Comparison of ENCODE assay signal across 8 cellular contexts in the genomic region with DNA sequence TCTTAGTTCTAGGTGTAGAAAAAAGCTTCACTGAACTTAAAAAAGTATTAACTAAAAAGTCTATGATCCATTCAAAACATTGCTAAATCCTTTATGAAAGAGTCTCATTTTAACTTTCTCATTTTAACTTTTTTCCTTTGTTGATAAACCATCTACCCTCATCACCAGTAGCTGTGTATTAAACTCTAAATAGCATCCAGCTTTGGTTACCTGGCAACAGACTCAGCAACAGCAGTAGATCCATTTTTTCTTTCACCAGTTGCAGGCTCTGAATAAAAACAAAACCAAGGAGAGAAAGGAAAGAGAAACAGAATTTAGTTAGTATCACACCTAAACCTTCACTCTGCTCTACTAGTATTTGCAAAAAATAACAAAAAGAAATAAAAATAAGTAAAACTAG. TPM values are rescaled to one million over a fixed set of nuclear protein-coding genes. Genes with fewer than 3 reads are reported as not detected.
DNase-seq lines count a peak whose midpoint lies in the region; ATAC-seq, FAIRE-seq and TF ChIP-seq lines count a peak whose summit lies in the region.

No MANE protein-coding gene starts in this region.

- TF ChIP-seq POLR2A in H54 (IDR thresholded peaks at IDR 0.05; ENCODE audit: low read depth, low read length), result no peak

- peak; percentile 32 for DNase-seq in ACHN
- DNase-seq in H54 (ENCODE audit: insufficient read length, low spot score), result peak; percentile 29
- peak; percentile 24 for DNase-seq in activated CD8-positive, alpha-beta T cell treated with anti-CD3 and anti-CD28 coated beads for 36 hours
- peak; percentile 48 for DNase-seq in iris pigment epithelial cell (ENCODE audit: low read depth)
- DNase-seq in stimulated activated CD4-positive, alpha-beta T cell treated with anti-CD3 and anti-CD28 coated beads, Interleukin-4, amount 100 ng/mL, for 4 hours, result no peak
- DNase-seq in effector CD8-positive, alpha-beta T cell (lab: John Stamatoyannopoulos, UW), result no peak

- peak; percentile 75 for ATAC-seq in activated CD8-positive, alpha-beta T cell treated with anti-CD3 and anti-CD28 coated beads for 36 hours
- no peak for ATAC-seq in HG03095 (IDR thresholded peaks at IDR 0.05; ENCODE audit: unreplicated experiment)
- no peak for ATAC-seq in HG03139 (IDR thresholded peaks at IDR 0.05; ENCODE audit: unreplicated experiment)

- H3K4me1 Mint-ChIP-seq in activated CD8-positive, alpha-beta T cell treated with anti-CD3 and anti-CD28 coated beads for 36 hours (ENCODE audit: low read depth), result peaks cover 10% of the 10 kb centered on the region

- intact Hi-C loops in activated CD8-positive, alpha-beta T cell treated with anti-CD3 and anti-CD28 coated beads for 36 hours (cut with micrococcal nuclease), result no loop called here

- in situ Hi-C loops in ACHN (cut with HindIII; ENCODE audit: low pct_ligation_motif_present, low pct_unique_long_range_greater_than_20kb, low sequenced_read_pairs), result no loop called here

- H3K27ac Mint-ChIP-seq in activated CD8-positive, alpha-beta T cell treated with anti-CD3 and anti-CD28 coated beads for 36 hours, result peak overlapping the region; percentile 89

- TF ChIP-seq CTCF in activated CD8-positive, alpha-beta T cell treated with anti-CD3 and anti-CD28 coated beads for 36 hours (IDR thresholded peaks at IDR 0.05), result no peak

- H3K36me3 Mint-ChIP-seq in activated CD8-positive, alpha-beta T cell treated with anti-CD3 and anti-CD28 coated beads for 36 hours (ENCODE audit: low read depth), result peaks cover 9% of the 10 kb centered on the region

- no peak overlapping the region for H3K4me3 Mint-ChIP-seq in activated CD8-positive, alpha-beta T cell treated with anti-CD3 and anti-CD28 coated beads for 36 hours

- H3K9me3 Mint-ChIP-seq in activated CD8-positive, alpha-beta T cell treated with anti-CD3 and anti-CD28 coated beads for 36 hours, result no peaks in the 10 kb centered on the region

- CTCF ChIA-PET in activated CD8-positive, alpha-beta T cell treated with anti-CD3 and anti-CD28 coated beads for 36 hours (lab: Charles Lee), result interaction anchor here (0.7 to 4.0 kb wide), 18 partner anchors 9 to 308 kb away, joined by 3 to 66 read pairs (median 4); a partner anchor contains a TSS

- POLR2A ChIA-PET in activated CD8-positive, alpha-beta T cell treated with anti-CD3 and anti-CD28 coated beads for 36 hours (lab: Charles Lee), result interaction anchor here (0.6 to 1.5 kb wide), 7 partner anchors 13 to 311 kb away, joined by 3 to 5 read pairs (median 4); a partner anchor contains a TSS

- FAIRE-seq in H54 (lab: Jason Lieb, UNC), result peak; percentile 33

- H3K27me3 Mint-ChIP-seq in activated CD8-positive, alpha-beta T cell treated with anti-CD3 and anti-CD28 coated beads for 36 hours, result no peaks in the 10 kb centered on the region

RNA-seq across cellular contexts. Expression of a gene that starts 51.6 kb away (rescaled TPM):
- total RNA-seq in activated CD8-positive, alpha-beta T cell treated with anti-CD3 and anti-CD28 coated beads for 36 hours, result 10 to 100 TPM; 20.6 to 23.0 TPM

Comparison
In these comparisons a context has a peak if more than half of its experiments do, and no peak if none do; other contexts are left out.
1. DNase-seq: peak in ACHN (single experiment), H54 (single experiment), activated CD8-positive, alpha-beta T cell treated with anti-CD3 and anti-CD28 coated beads for 36 hours (single experiment) and iris pigment epithelial cell (single experiment); none in stimulated activated CD4-positive, alpha-beta T cell treated with anti-CD3 and anti-CD28 coated beads, Interleukin-4, amount 100 ng/mL, for 4 hours (0 of 2) and effector CD8-positive, alpha-beta T cell (single experiment).